1 cellular context compared by ENCODE assay signal in the genomic region with DNA sequence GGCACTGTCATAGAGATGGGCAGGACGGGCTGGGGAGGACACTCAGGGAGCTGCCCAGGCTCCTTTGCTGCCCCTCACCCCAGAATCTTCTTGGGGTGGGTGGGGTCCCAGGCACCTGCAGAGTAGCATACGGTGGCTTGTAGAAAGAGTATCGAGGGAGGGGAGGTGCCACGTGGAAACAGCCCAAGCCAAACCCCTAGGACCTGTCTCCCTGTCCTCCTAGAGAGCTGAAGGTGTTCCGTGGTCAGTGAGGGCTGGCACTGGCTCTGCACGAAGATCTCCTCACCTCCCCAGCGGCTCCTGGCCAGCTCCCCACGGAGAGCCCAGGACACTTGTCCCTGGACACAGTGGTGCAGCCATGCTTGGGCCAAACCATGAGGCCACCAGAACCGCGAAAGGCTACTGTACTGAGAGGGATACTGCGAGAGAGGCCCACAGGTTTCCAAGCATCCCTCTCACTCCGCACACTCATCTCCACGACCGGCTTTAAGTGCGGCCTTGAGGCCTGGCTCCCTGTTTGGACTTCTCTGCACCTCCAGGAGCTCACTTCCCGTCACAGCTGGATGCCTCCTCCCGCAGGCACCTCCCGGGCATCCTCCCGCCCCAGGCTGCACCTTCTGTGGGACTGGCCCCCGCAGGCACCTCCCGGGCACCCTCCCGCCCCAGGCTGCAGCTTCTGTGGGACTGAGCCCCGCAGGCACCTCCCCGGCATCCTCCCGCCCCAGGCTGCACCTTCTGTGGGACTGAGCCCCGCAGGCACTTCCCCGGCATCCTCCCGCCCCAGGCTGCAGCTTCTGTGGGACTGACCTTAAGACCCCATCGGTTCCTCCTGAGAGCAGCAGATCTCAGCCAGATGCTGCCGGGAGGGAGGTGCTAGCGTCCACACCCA.
A peak's percentile ranks its signal among the peaks of the same experiment; 100 is the strongest.
TF ChIP-seq lines count a peak whose summit lies in the region.

No MANE protein-coding gene starts in this region.

TF ChIP-seq in K562, 482 proteins besides CTCF, POLR2A, EP300 and RAD21:
- TF ChIP-seq CBX5 (IDR thresholded peaks at IDR 0.05; ENCODE audit: borderline replicate concordance, low read depth): no peak
- 0 out of 2 replicates have a peak, but pooled peaks have one; percentile 58 for TF ChIP-seq POLR2G (IDR thresholded peaks at IDR 0.05; ENCODE audit: low read depth, low read length)
